In genomic region chr19:55358493-55358892, GRCh38 we compare ENCODE assay signal across 19 cellular contexts.
"Had no signal": no experiment of that assay in that cellular context is flagged by ENCODE, and none has a peak within 500 bp of the region (broad histone marks: within the 10 kb centered on the region; RNA-seq: fewer than 3 reads in every experiment).

No MANE protein-coding gene starts in this region.

- H3K9ac ChIP-seq: KMS-11 had no signal

- H3K27ac ChIP-seq: KMS-11, PC-9, SJCRH30, SK-N-MC had no signal

- H3K36me3 ChIP-seq: SJCRH30 had no signal

- H2AFZ ChIP-seq: PC-9 had no signal

- H3K9me3 ChIP-seq: SJCRH30 had no signal

- H3K4me3 ChIP-seq: PC-9, SJCRH30, SK-N-MC had no signal

- H3K4me2 ChIP-seq: KMS-11, PC-9 had no signal

- DNase-seq: Karpas-422, MM.1S, NCI-H1048, NCI-H1417, NCI-H1436, NCI-H146, NCI-H187, NCI-H1930, NCI-H2081 treated with DMSO at 0.1 percent for 48 hours, NCI-H2107, NCI-H226, NCI-H510A treated with DMSO at 0.1 percent for 48 hours, NCI-H526 treated with DMSO at 0.1 percent for 48 hours, NCI-H774, PC-9, SIG-M5 had no signal
